ENCODE assay signal across 8 cellular contexts in genomic region chr22:38733329-38734202, GRCh38. TPM values are rescaled to one million over a fixed set of nuclear protein-coding genes. Genes with fewer than 3 reads are reported as not detected.
DNase-seq lines count a peak whose midpoint lies in the region; ATAC-seq and TF ChIP-seq lines count a peak whose summit lies in the region.

No MANE protein-coding gene starts in this region.

- no TSS peak for BruUV-seq in PC-3 (replicated peaks; lab: Mats Ljungman, UMichigan)

- H3K9me3 ChIP-seq in PC-3 (ENCODE audit: low read length): no peaks in the 10 kb centered on the region
- no peaks in the 10 kb centered on the region for H3K9me3 ChIP-seq in adrenal gland (replicated peaks in 1 of 3)
- H3K9me3 ChIP-seq in left ventricle myocardium inferior (replicated peaks): no peaks in the 10 kb centered on the region

- TF ChIP-seq CTCF in AG04449 (IDR thresholded peaks at IDR 0.05; ENCODE audit: insufficient read depth, low read length, missing control alignments): peak; percentile 71
- peak; percentile 77 for TF ChIP-seq CTCF in GM13977 (IDR thresholded peaks at IDR 0.05; ENCODE audit: extremely low read depth, insufficient read depth, missing control alignments)
- TF ChIP-seq CTCF in PC-3 (conservative IDR thresholded peaks at IDR 0.05; ENCODE audit: low read depth, low read length): peak; percentile 77
- TF ChIP-seq CTCF in adrenal gland (IDR thresholded peaks at IDR 0.05): peak; percentile 35 to 69 (median 54)
- peak; percentile 74 for TF ChIP-seq CTCF in left ventricle myocardium inferior (IDR thresholded peaks at IDR 0.05; ENCODE audit: borderline replicate concordance)

- H2AFZ ChIP-seq in PC-3 (ENCODE audit: low read length): no peak overlapping the region

- H3K36me3 ChIP-seq in PC-3 (ENCODE audit: low read depth, low read length) (peaks cover 11% of the 10 kb centered on the region), adrenal gland (replicated peaks in 1 of 2) (peaks cover 0 to 72% of the 10 kb centered on the region in 2 donors), left ventricle myocardium inferior (peaks cover 72% of the 10 kb centered on the region)

- DNase-seq in AG04449 (ENCODE audit: low read depth, low spot score) (no peak), GM13977 (ENCODE audit: low spot score) (peak; percentile 67), PC-3 (peak; percentile 29), adrenal gland (peak in 6 of 7 donors; percentile 71 to 80 (median 76)), left ventricle myocardium inferior (peak; percentile 64), putamen (ENCODE audit: low spot score) (peak; percentile 96), HCEC 1CT (no peak)

- H3K4me1 ChIP-seq in PC-3 (ENCODE audit: insufficient read depth, low read length) (peaks cover 6% of the 10 kb centered on the region; the same call in 1 of the 2 replicates), adrenal gland (replicated peaks in 1 of 2) (peaks cover 18 to 26% of the 10 kb centered on the region in 2 donors), left ventricle myocardium inferior (peaks cover 61% of the 10 kb centered on the region)

- H3K79me2 ChIP-seq in PC-3 (ENCODE audit: low read length): no peaks in the 10 kb centered on the region

- H3K27me3 ChIP-seq in PC-3 (ENCODE audit: low read length): no peaks in the 10 kb centered on the region
- no peaks in the 10 kb centered on the region for H3K27me3 ChIP-seq in adrenal gland
- H3K27me3 ChIP-seq in left ventricle myocardium inferior (ENCODE audit: low read depth): no peaks in the 10 kb centered on the region

- H3K27ac ChIP-seq in PC-3 (ENCODE audit: low read length) (no peak overlapping the region), adrenal gland (peak overlapping the region in 4 of 5 donors; percentile 16 to 83 (median 77)), left ventricle myocardium inferior (replicated peaks) (peak overlapping the region; percentile 84)

- H3K9me2 ChIP-seq in PC-3 (replicated peaks; ENCODE audit: low read length): no peaks in the 10 kb centered on the region

- no peaks in the 10 kb centered on the region for H3F3A ChIP-seq in PC-3 (ENCODE audit: low read length, unreplicated experiment)

- CTCF ChIA-PET in AG04449 (lab: Yijun Ruan, JAX): interaction anchor here (0.8 to 4.8 kb wide), 9 partner anchors 9 to 33 kb away, joined by 3 to 52 read pairs (median 6); no protein-coding TSS in a partner anchor
- CTCF ChIA-PET in PC-3 (lab: Charles Lee): interaction anchor here (0.6 kb wide), 1 partner anchor 843 kb away, joined by 3 read pairs; no protein-coding TSS in a partner anchor

- no peak overlapping the region for H3K4me2 ChIP-seq in PC-3 (ENCODE audit: low read length)

- H3K4me3 ChIP-seq in AG04449 (ENCODE audit: low read depth, low read length): no peak overlapping the region
- no peak overlapping the region for H3K4me3 ChIP-seq in PC-3 (ENCODE audit: low read length)
- no peak overlapping the region for H3K4me3 ChIP-seq in adrenal gland
- H3K4me3 ChIP-seq in left ventricle myocardium inferior: no peak overlapping the region

- POLR2A ChIA-PET in AG04449 (lab: Yijun Ruan, JAX): interaction anchor here (0.7 to 1.3 kb wide), 2 partner anchors 8 to 16 kb away, joined by 3 to 4 read pairs; no protein-coding TSS in a partner anchor
- POLR2A ChIA-PET in PC-3 (lab: Charles Lee; ENCODE audit: unreplicated experiment): no interaction called here

- in situ Hi-C loops in GM13977 (cut with MboI; ENCODE audit: low pct_unique_long_range_greater_than_20kb, low sequenced_read_pairs, unreplicated experiment): no loop called here

- no peak for TF ChIP-seq POLR2A in adrenal gland (IDR thresholded peaks at IDR 0.05)

- H3K9ac ChIP-seq in PC-3 (ENCODE audit: low read length): no peak overlapping the region

- H4K20me1 ChIP-seq in PC-3 (ENCODE audit: low read length): no peaks in the 10 kb centered on the region

- ATAC-seq in PC-3 (peak; percentile 43), GM21447 (IDR thresholded peaks at IDR 0.05; ENCODE audit: unreplicated experiment) (no peak)

- intact Hi-C loops in PC-3 (cut with micrococcal nuclease) (no loop called here), adrenal gland (cut with DNase I) (no loop called here), left ventricle myocardium inferior (cut with micrococcal nuclease) (no loop called here)

- WGBS in adrenal gland, 4 donors: 12 to 41% (median 40%) methylated on average over 3 to 9 of the region's 9 CpGs

RNA-seq across cellular contexts. Expression of gene SUN2, which starts 22.2 kb away (rescaled TPM):
- total RNA-seq in PC-3 (2014; rRNA removed): 54.0 and 55.5 TPM in 2 replicates
- 100 to 1,000 TPM in 4 of 8 donors, 10 to 100 TPM in 4; 79.3 to 196 (median 108) TPM for total RNA-seq in adrenal gland
- polyA plus RNA-seq in adrenal gland: 10 to 100 TPM; 13.0 to 35.9 (median 21.8) TPM
- 116 TPM for total RNA-seq in left ventricle myocardium inferior

RNA-seq across cellular contexts. Expression of gene GTPBP1, which starts 27.8 kb away (rescaled TPM):
- total RNA-seq in PC-3 (2014; rRNA removed) (28.2 and 29.6 TPM in 2 replicates), adrenal gland (10 to 100 TPM; 31.8 to 56.9 (median 42.9) TPM), left ventricle myocardium inferior (28.9 TPM)
- polyA plus RNA-seq in adrenal gland: 10 to 100 TPM; 14.0 to 33.7 (median 31.9) TPM

RNA-seq across cellular contexts. Expression of gene JOSD1, which starts 32.8 kb away (rescaled TPM):
- total RNA-seq in PC-3 (2014; rRNA removed): 37.5 and 40.3 TPM in 2 replicates
- total RNA-seq in adrenal gland: 10 to 100 TPM; 35.5 to 93.4 (median 47.3) TPM
- polyA plus RNA-seq in adrenal gland: 10 to 100 TPM; 14.3 to 27.2 (median 18.1) TPM
- total RNA-seq in left ventricle myocardium inferior: 18.7 TPM

RNA-seq across cellular contexts. Expression of gene TOMM22, which starts 51.8 kb away (rescaled TPM):
- total RNA-seq in PC-3 (2014; rRNA removed) (68.7 and 82.3 TPM in 2 replicates), adrenal gland (10 to 100 TPM; 20.8 to 82.2 (median 55.3) TPM), left ventricle myocardium inferior (66.6 TPM)
- 10 to 100 TPM; 16.9 to 86.3 (median 18.3) TPM for polyA plus RNA-seq in adrenal gland

Comparison
In these comparisons a context has a peak if more than half of its experiments do, and no peak if none do; other contexts are left out.
1. DNase-seq: peak in GM13977 (single experiment), PC-3 (single experiment), adrenal gland (6 of 7), left ventricle myocardium inferior (single experiment) and putamen (single experiment); none in AG04449 (single experiment) and HCEC 1CT (single experiment).
2. Peak in every context shown above with its lines, with median percentiles within 50 percentile points of each other: CTCF ChIP-seq.